In the genomic region with DNA sequence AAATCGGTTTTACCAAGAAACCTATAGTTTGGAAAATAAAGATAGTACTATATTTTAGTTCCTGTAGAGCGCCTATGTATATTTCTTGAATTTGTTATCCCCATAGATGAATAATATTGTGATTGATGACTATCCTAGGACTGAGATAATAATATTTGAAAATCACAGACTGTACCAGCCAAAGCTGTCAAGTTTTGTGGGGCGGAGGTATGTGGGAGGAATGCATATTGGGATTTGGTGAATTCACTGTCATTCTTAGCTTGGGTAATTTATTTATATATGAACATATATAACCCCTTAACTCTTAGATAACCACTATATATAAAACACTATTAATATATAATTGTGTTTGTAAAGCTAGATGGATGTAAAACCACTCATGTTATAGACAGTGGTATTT, we compare ENCODE assay signal across 6 cellular contexts.
"Had no signal": no experiment of that assay in that cellular context is flagged by ENCODE, and none has a peak within 500 bp of the region (broad histone marks: within the 10 kb centered on the region; RNA-seq: fewer than 3 reads in every experiment).

No MANE protein-coding gene starts in this region.

- DNase-seq: GM23248, GOT3, H7, H9, HCEC 1CT, HFFc6 had no signal
